Comparison of ENCODE assay signal across 15 cellular contexts in genomic region chr5:107817951-107818350, GRCh38.
"Had no signal": no experiment of that assay in that cellular context is flagged by ENCODE, and none has a peak within 500 bp of the region (broad histone marks: within the 10 kb centered on the region; RNA-seq: fewer than 3 reads in every experiment).

No MANE protein-coding gene starts in this region.

- DNase-seq: dorsolateral prefrontal cortex; effector CD4-positive, alpha-beta T cell; gastrocnemius medialis; head of caudate nucleus; left lung; mesenchymal stem cell; mucosa of descending colon; naive B cell; right lobe of liver; small intestine; stimulated activated CD4-positive, alpha-beta T cell treated with anti-CD3 and anti-CD28 coated beads, Interleukin-15, amount 100 ng/mL, for 24 hours; stimulated activated CD4-positive, alpha-beta T cell treated with anti-CD3 and anti-CD28 coated beads, Interleukin-4, amount 100 ng/mL, for 1 hour; stimulated activated naive CD4-positive, alpha-beta T cell treated with Interleukin-2 at 50 U/mL for 16 hours; stomach; thyroid gland had no signal
